In the genomic region with DNA sequence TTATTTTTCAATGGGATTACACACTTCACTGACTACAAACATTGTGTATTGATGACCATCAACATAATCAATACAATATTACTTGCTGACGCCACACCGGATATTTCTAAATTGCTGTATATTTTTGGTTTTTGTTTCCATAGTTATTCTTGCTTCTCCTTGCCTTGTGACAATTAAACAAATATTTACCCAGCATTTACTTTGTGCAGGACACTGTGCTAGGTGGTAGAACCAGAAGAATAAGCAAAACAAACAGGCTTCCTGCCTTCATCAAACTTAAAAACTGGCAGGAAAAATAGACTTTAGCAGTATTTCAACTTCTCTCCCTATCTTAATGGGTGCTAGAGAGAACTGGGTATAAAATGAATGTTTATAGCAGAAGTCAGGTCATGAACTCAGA, we compare ENCODE assay signal across 20 cellular contexts.
"Had no signal": no experiment of that assay in that cellular context is flagged by ENCODE, and none has a peak within 500 bp of the region (broad histone marks: within the 10 kb centered on the region; RNA-seq: fewer than 3 reads in every experiment).

No MANE protein-coding gene starts in this region.

- ATAC-seq: activated T-cell treated with anti-CD3 and anti-CD28 coated beads, Interleukin-2, amount 50 U/mL, for 4 hours; esophagus mucosa; left cardiac atrium; lower lobe of right lung; naive thymus-derived CD4-positive, alpha-beta T cell; T-helper 17 cell had no signal

- H3K27me3 ChIP-seq: adrenal gland, breast epithelium, neural progenitor cell, tibial artery had no signal

- H3K9ac ChIP-seq: neural progenitor cell had no signal

- H3K4me2 ChIP-seq: neural progenitor cell had no signal

- H3K4me1 ChIP-seq: adrenal gland, breast epithelium, prostate gland, tibial artery had no signal

- DNase-seq: activated CD4-positive, alpha-beta T cell treated with anti-CD3 and anti-CD28 coated beads for 4 hours; activated CD4-positive, alpha-beta T cell treated with anti-CD3 and anti-CD28 coated beads, Interleukin-2, amount 50 U/mL, for 48 hours; activated CD4-positive, CD25-positive, alpha-beta regulatory T cell; activated CD8-positive, alpha-beta memory T cell treated with anti-CD3 and anti-CD28 coated beads, Interleukin-2, amount 50 U/mL, for 48 hours; activated naive CD4-positive, alpha-beta T cell; activated T-cell treated with anti-CD3 and anti-CD28 coated beads, Interleukin-2, amount 50 U/mL, for 4 hours; adrenal gland; effector memory CD4-positive, alpha-beta T cell; hippocampal formation; left cardiac atrium; lower lobe of right lung; naive thymus-derived CD4-positive, alpha-beta T cell; stimulated activated CD4-positive, alpha-beta T cell treated with anti-CD3 and anti-CD28 coated beads, Interleukin-1b, Interleukin-23, amount 100 ng/mL, for 48 hours; substantia nigra; T-helper 17 cell; tibial artery had no signal

- H3K4me3 ChIP-seq: adrenal gland, breast epithelium, lower lobe of right lung, neural progenitor cell, prostate gland, tibial artery had no signal

- H3K27ac ChIP-seq: adrenal gland, breast epithelium, lower lobe of right lung, neural progenitor cell, tibial artery had no signal

- H3K9me3 ChIP-seq: adrenal gland, breast epithelium, lower lobe of right lung, prostate gland, tibial artery had no signal

- H2AFZ ChIP-seq: neural progenitor cell had no signal

- H3K36me3 ChIP-seq: adrenal gland, breast epithelium, lower lobe of right lung, neural progenitor cell, prostate gland, tibial artery had no signal
